8 cellular contexts compared by ENCODE assay signal in genomic region chr6:111086685-111087084, GRCh38. TPM values are rescaled to one million over a fixed set of nuclear protein-coding genes. Genes with fewer than 3 reads are reported as not detected.
DNase-seq lines count a peak whose midpoint lies in the region; ATAC-seq, FAIRE-seq and TF ChIP-seq lines count a peak whose summit lies in the region.

No MANE protein-coding gene starts in this region.

- H3K9me3 ChIP-seq in kidney (ENCODE audit: control insufficient read depth in 1 of 2, low read length in 2 of 2): no peaks in the 10 kb centered on the region
- no peaks in the 10 kb centered on the region for H3K9me3 ChIP-seq in subcutaneous abdominal adipose tissue (ENCODE audit: control insufficient read depth in 5 of 5, low read length in 5 of 5)

- intact Hi-C loops in activated T-helper 2 cell treated with anti-CD3 and anti-CD28 coated beads, Interferon-gamma antibody, Interleukin-2, Interleukin-4, amounts not matched to agents 10 μg/mL and 5 μg/mL and 100 μg/mL, durations not matched to agents 14 hours and 24 hours and 36 hours (cut with micrococcal nuclease): no loop called here
- intact Hi-C loops in kidney (cut with DNase I): no loop called here

- no peak for TF ChIP-seq CTCF in kidney (IDR thresholded peaks at IDR 0.05; ENCODE audit: borderline replicate concordance, extremely low read depth, insufficient read depth)

- H3K4me1 Mint-ChIP-seq in T-helper 1 cell treated with Interleukin-12 subunit alpha and Interleukin-12 subunit beta and Interleukin-4 antibody, amounts not matched to agents 30 μg/mL and 1 μg/mL, for 36 hours (ENCODE audit: low read depth): peaks cover 19% of the 10 kb centered on the region
- H3K4me1 Mint-ChIP-seq in activated T-helper 2 cell treated with anti-CD3 and anti-CD28 coated beads, Interferon-gamma antibody, Interleukin-2, Interleukin-4, amounts not matched to agents 10 μg/mL and 5 μg/mL and 100 μg/mL, durations not matched to agents 14 hours and 24 hours and 36 hours (ENCODE audit: low read depth): peaks cover 22% of the 10 kb centered on the region

- ATAC-seq in GM19324 (IDR thresholded peaks at IDR 0.05; ENCODE audit: low FRiP score, unreplicated experiment): no peak
- no peak for ATAC-seq in HG03095 (IDR thresholded peaks at IDR 0.05; ENCODE audit: unreplicated experiment)

- no peak for FAIRE-seq in kidney (lab: Jason Lieb, UNC)

- H3K4me3 Mint-ChIP-seq in T-helper 1 cell treated with Interleukin-12 subunit alpha and Interleukin-12 subunit beta and Interleukin-4 antibody, amounts not matched to agents 30 μg/mL and 1 μg/mL, for 36 hours: peak overlapping the region; percentile 60
- H3K4me3 Mint-ChIP-seq in activated T-helper 2 cell treated with anti-CD3 and anti-CD28 coated beads, Interferon-gamma antibody, Interleukin-2, Interleukin-4, amounts not matched to agents 10 μg/mL and 5 μg/mL and 100 μg/mL, durations not matched to agents 14 hours and 24 hours and 36 hours (ENCODE audit: low read depth): peak overlapping the region; percentile 76

- peak overlapping the region; percentile 80 to 81 for H3K4me3 ChIP-seq in kidney (ENCODE audit: low read length in 2 of 2)
- peak overlapping the region; percentile 61 to 73 (median 70) for H3K4me3 ChIP-seq in subcutaneous abdominal adipose tissue (ENCODE audit: low read depth in 1 of 5, low read length in 5 of 5)

- no peaks in the 10 kb centered on the region for H3K9me3 Mint-ChIP-seq in T-helper 1 cell treated with Interleukin-12 subunit alpha and Interleukin-12 subunit beta and Interleukin-4 antibody, amounts not matched to agents 30 μg/mL and 1 μg/mL, for 36 hours
- no peaks in the 10 kb centered on the region for H3K9me3 Mint-ChIP-seq in activated T-helper 2 cell treated with anti-CD3 and anti-CD28 coated beads, Interferon-gamma antibody, Interleukin-2, Interleukin-4, amounts not matched to agents 10 μg/mL and 5 μg/mL and 100 μg/mL, durations not matched to agents 14 hours and 24 hours and 36 hours

- H3K4me1 ChIP-seq in kidney (ENCODE audit: control insufficient read depth in 1 of 2, insufficient read depth in 1 of 2, low read depth in 1 of 2, low read length in 2 of 2): peaks cover 2 to 4% of the 10 kb centered on the region in 2 donors
- peaks cover 0 to 22% (median 15%) of the 10 kb centered on the region in 5 donors for H3K4me1 ChIP-seq in subcutaneous abdominal adipose tissue (ENCODE audit: control insufficient read depth in 5 of 5, insufficient read depth in 5 of 5, low read length in 5 of 5)

- H3K27me3 ChIP-seq in subcutaneous abdominal adipose tissue (ENCODE audit: control insufficient read depth in 5 of 5, insufficient read depth in 4 of 5, low read length in 5 of 5): peaks cover 9 to 22% (median 16%) of the 10 kb centered on the region in 5 donors

- no peaks in the 10 kb centered on the region for H3K36me3 Mint-ChIP-seq in T-helper 1 cell treated with Interleukin-12 subunit alpha and Interleukin-12 subunit beta and Interleukin-4 antibody, amounts not matched to agents 30 μg/mL and 1 μg/mL, for 36 hours (ENCODE audit: low read depth)
- H3K36me3 Mint-ChIP-seq in activated T-helper 2 cell treated with anti-CD3 and anti-CD28 coated beads, Interferon-gamma antibody, Interleukin-2, Interleukin-4, amounts not matched to agents 10 μg/mL and 5 μg/mL and 100 μg/mL, durations not matched to agents 14 hours and 24 hours and 36 hours (ENCODE audit: low read depth): no peaks in the 10 kb centered on the region

- H3K36me3 ChIP-seq in kidney (ENCODE audit: control insufficient read depth in 1 of 2, insufficient read depth in 2 of 2, low read length in 2 of 2) (no peaks in the 10 kb centered on the region), subcutaneous abdominal adipose tissue (ENCODE audit: control insufficient read depth in 5 of 5, insufficient read depth in 5 of 5, low read length in 5 of 5) (no peaks in the 10 kb centered on the region)

- no peak overlapping the region for H3K27ac Mint-ChIP-seq in T-helper 1 cell treated with Interleukin-12 subunit alpha and Interleukin-12 subunit beta and Interleukin-4 antibody, amounts not matched to agents 30 μg/mL and 1 μg/mL, for 36 hours
- no peak overlapping the region for H3K27ac Mint-ChIP-seq in activated T-helper 2 cell treated with anti-CD3 and anti-CD28 coated beads, Interferon-gamma antibody, Interleukin-2, Interleukin-4, amounts not matched to agents 10 μg/mL and 5 μg/mL and 100 μg/mL, durations not matched to agents 14 hours and 24 hours and 36 hours

- no peak for DNase-seq in T-helper 1 cell
- DNase-seq in activated T-helper 2 cell treated with anti-CD3 and anti-CD28 coated beads, Interferon-gamma antibody, Interleukin-2, Interleukin-4, amounts not matched to agents 10 μg/mL and 5 μg/mL and 100 μg/mL, durations not matched to agents 14 hours and 24 hours and 36 hours (ENCODE audit: low spot score): no peak
- DNase-seq in kidney: no peak
- no peak for DNase-seq in cerebellum (ENCODE audit: low spot score)

- H3K9ac ChIP-seq in kidney (ENCODE audit: low read length in 2 of 2): peak overlapping the region in 1 of 2 donors; percentile 51
- H3K9ac ChIP-seq in subcutaneous abdominal adipose tissue (ENCODE audit: low read length in 5 of 5): peak overlapping the region in 1 of 5 donors; percentile 31

- H3K27ac ChIP-seq in kidney (ENCODE audit: low read depth in 2 of 2, low read length in 2 of 2) (no peak overlapping the region), subcutaneous abdominal adipose tissue (ENCODE audit: low read depth, low read length) (no peak overlapping the region)

- H3K27me3 Mint-ChIP-seq in T-helper 1 cell treated with Interleukin-12 subunit alpha and Interleukin-12 subunit beta and Interleukin-4 antibody, amounts not matched to agents 30 μg/mL and 1 μg/mL, for 36 hours (ENCODE audit: low read depth): peaks cover 26% of the 10 kb centered on the region
- peaks cover 19% of the 10 kb centered on the region for H3K27me3 Mint-ChIP-seq in activated T-helper 2 cell treated with anti-CD3 and anti-CD28 coated beads, Interferon-gamma antibody, Interleukin-2, Interleukin-4, amounts not matched to agents 10 μg/mL and 5 μg/mL and 100 μg/mL, durations not matched to agents 14 hours and 24 hours and 36 hours (ENCODE audit: low read depth)

RNA-seq across cellular contexts. Expression of gene SLC16A10, which starts 0.6 kb away (rescaled TPM):
- total RNA-seq in activated T-helper 2 cell treated with anti-CD3 and anti-CD28 coated beads, Interferon-gamma antibody, Interleukin-2, Interleukin-4, amounts not matched to agents 10 μg/mL and 5 μg/mL and 100 μg/mL, durations not matched to agents 14 hours and 24 hours and 36 hours: 2.9 and 3.6 TPM in 2 replicates
- 3.7 TPM for total RNA-seq in kidney
- polyA plus RNA-seq in kidney (ENCODE audit: insufficient read depth, low read depth, low replicate concordance): 5.9 TPM
- total RNA-seq in cerebellum: 12.1 TPM
